In the genomic region with DNA sequence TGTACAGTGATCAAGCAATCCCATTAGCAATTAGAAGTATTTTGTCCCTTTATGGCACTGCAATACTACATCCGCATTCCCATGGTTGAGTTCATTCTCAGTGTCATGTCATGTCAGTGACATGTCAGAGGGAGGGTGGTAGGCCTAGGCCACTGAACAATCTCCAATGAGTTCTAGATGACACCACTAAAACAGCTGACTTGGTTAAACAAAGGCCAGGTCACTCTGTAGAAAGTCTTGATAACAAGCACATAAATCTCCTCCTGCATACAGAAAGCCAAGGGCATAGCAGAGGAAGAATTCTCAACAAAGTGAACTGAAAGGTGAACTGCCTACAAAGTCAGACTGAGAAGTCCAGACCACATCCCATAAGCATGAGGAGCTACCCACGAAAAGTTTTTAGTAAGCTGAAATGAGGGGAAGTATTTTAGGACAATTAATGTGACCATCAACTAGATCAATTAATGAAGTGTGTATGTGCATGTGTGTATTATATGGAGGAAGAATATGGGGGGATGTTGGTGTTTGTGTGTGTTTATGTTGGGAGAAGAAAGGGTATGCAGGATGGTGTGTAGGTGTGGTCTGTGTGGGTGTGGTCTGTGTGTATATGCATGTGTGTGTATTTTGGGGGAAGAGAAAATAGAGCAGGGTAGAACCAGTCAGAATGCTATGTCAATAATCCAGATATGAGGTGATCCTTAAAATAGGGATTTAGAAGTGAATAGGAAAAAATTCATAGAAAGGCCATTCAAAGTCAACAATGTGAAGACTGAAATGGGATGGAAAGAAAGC, we compare ENCODE assay signal across 24 cellular contexts.
A peak's percentile ranks its signal among the peaks of the same experiment; 100 is the strongest.
DNase-seq lines count a peak whose midpoint lies in the region; ATAC-seq and TF ChIP-seq lines count a peak whose summit lies in the region.
"Had no signal": no experiment of that assay in that cellular context is flagged by ENCODE, and none has a peak within 500 bp of the region (broad histone marks: within the 10 kb centered on the region; RNA-seq: fewer than 3 reads in every experiment).

No MANE protein-coding gene starts in this region.

- no peak overlapping the region for H3K4me3 ChIP-seq in right cardiac atrium (ENCODE audit: low read length)
- no peak overlapping the region for H3K4me3 ChIP-seq in heart right ventricle
- H3K4me3 ChIP-seq in prostate gland = no peak overlapping the region
- H3K4me3 ChIP-seq: heart left ventricle, SK-N-MC, transverse colon had no signal

- H3K27ac ChIP-seq in right cardiac atrium (ENCODE audit: low read length) (peak overlapping the region; percentile 53), heart right ventricle (peak overlapping the region in 3 of 10 donors; percentile 4 to 77 (median 8)), prostate gland (no peak overlapping the region)
- H3K27ac ChIP-seq: brain microvascular endothelial cell, RWPE1, SK-N-MC, transverse colon had no signal

- intact Hi-C loops in right cardiac atrium (cut with DNase I) = loop anchor here in 1 of 4 donors (10.0 kb wide), 1 partner anchor 61 kb away; no protein-coding TSS in a partner anchor
- intact Hi-C loops in heart right ventricle (cut with DNase I) = loop anchor here in 2 of 10 donors (5.0 to 10.0 kb wide), 2 partner anchors 42 to 61 kb away; no protein-coding TSS in a partner anchor
- intact Hi-C loops in prostate gland (cut with DNase I) = no loop called here

- 93% methylated on average over 2 of the region's 2 CpGs for WGBS in right cardiac atrium
- WGBS in heart right ventricle, 2 donors = 85 to 89% methylated on average over 2 of the region's 2 CpGs
- WGBS in prostate gland = 94% methylated on average over 2 of the region's 2 CpGs

- no peaks in the 10 kb centered on the region for H3K9me3 ChIP-seq in right cardiac atrium (ENCODE audit: control insufficient read depth, low read length)
- H3K9me3 ChIP-seq in heart right ventricle = no peaks in the 10 kb centered on the region
- H3K9me3 ChIP-seq in prostate gland = no peaks in the 10 kb centered on the region
- H3K9me3 ChIP-seq: BE2C, heart left ventricle, transverse colon had no signal

- no peak for ATAC-seq in right cardiac atrium
- no peak for ATAC-seq in heart right ventricle
- ATAC-seq in HG02884 (IDR thresholded peaks at IDR 0.05; ENCODE audit: unreplicated experiment) = peak; percentile 48
- no peak for ATAC-seq in GM21515 (IDR thresholded peaks at IDR 0.05; ENCODE audit: unreplicated experiment)
- ATAC-seq in HG02571 (IDR thresholded peaks at IDR 0.05; ENCODE audit: unreplicated experiment) = no peak
- ATAC-seq: activated T-cell treated with anti-CD3 and anti-CD28 coated beads, Interleukin-2, amount 50 U/mL, for 4 hours; heart left ventricle; left lobe of liver; natural killer cell; stimulated activated naive CD8-positive, alpha-beta T cell treated with anti-CD3 and anti-CD28 coated beads, Interleukin-15, amount 100 ng/mL, for 72 hours had no signal

- TF ChIP-seq CTCF in heart right ventricle (IDR thresholded peaks at IDR 0.05) = no peak
- TF ChIP-seq CTCF in prostate gland (IDR thresholded peaks at IDR 0.05) = no peak

- H3K27me3 ChIP-seq in right cardiac atrium (ENCODE audit: control insufficient read depth, insufficient read depth) (no peaks in the 10 kb centered on the region), heart right ventricle (no peaks in the 10 kb centered on the region), prostate gland (replicated peaks; ENCODE audit: insufficient read depth) (no peaks in the 10 kb centered on the region)
- H3K27me3 ChIP-seq: BE2C, brain microvascular endothelial cell, heart left ventricle, transverse colon had no signal

- H3K4me1 ChIP-seq in right cardiac atrium (ENCODE audit: control insufficient read depth, insufficient read depth, low read length) = peaks cover 13% of the 10 kb centered on the region
- peaks cover 0 to 48% (median 37%) of the 10 kb centered on the region in 9 donors for H3K4me1 ChIP-seq in heart right ventricle
- peaks cover 13% of the 10 kb centered on the region for H3K4me1 ChIP-seq in prostate gland (replicated peaks)

- H3K36me3 ChIP-seq in heart right ventricle = no peaks in the 10 kb centered on the region
- H3K36me3 ChIP-seq in prostate gland = no peaks in the 10 kb centered on the region
- H3K36me3 ChIP-seq: BE2C, brain microvascular endothelial cell, heart left ventricle, transverse colon had no signal

- no peak for TF ChIP-seq POLR2A in prostate gland (IDR thresholded peaks at IDR 0.05)

- DNase-seq in right cardiac atrium (no peak), heart right ventricle (no peak), left kidney (ENCODE audit: low read depth, low spot score) (peak; percentile 43), A172 (ENCODE audit: low spot score) (no peak), prostate gland (ENCODE audit: low spot score) (no peak)
- DNase-seq: activated CD4-positive, alpha-beta T cell treated with anti-CD3 and anti-CD28 coated beads for 1 hour; activated T-cell treated with anti-CD3 and anti-CD28 coated beads, Interleukin-2, amount 50 U/mL, for 4 hours; BE2C; brain microvascular endothelial cell; GOT3; heart left ventricle; natural killer cell; NCI-H1417; NCI-H2081; NCI-H446; NCI-H82; stimulated activated naive CD8-positive, alpha-beta T cell treated with anti-CD3 and anti-CD28 coated beads, Interleukin-15, amount 100 ng/mL, for 72 hours; transverse colon had no signal
